In genomic region chr2:114661926-114662670, GRCh38 we compare ENCODE assay signal across 8 cellular contexts.
A peak's percentile ranks its signal among the peaks of the same experiment; 100 is the strongest.
DNase-seq lines count a peak whose midpoint lies in the region; ATAC-seq, FAIRE-seq and TF ChIP-seq lines count a peak whose summit lies in the region.

No MANE protein-coding gene starts in this region.

- WGBS in spleen, 5 donors, result 8 to 26% (median 23%) methylated on average over 54 to 60 of the region's 60 CpGs

- dilution Hi-C loops in keratinocyte (cut with MboI; ENCODE audit: extremely low pct_ligation_motif_present, low sequenced_read_pairs), result no loop called here

- FAIRE-seq in keratinocyte (lab: Jason Lieb, UNC), result no peak

- peak overlapping the region; percentile 49 for H2AFZ ChIP-seq in keratinocyte (ENCODE audit: control insufficient read depth, low read length)

- H3K36me3 ChIP-seq in keratinocyte (ENCODE audit: control insufficient read depth in 2 of 2, extremely low read depth in 1 of 2, insufficient read depth in 2 of 2, low read length in 2 of 2), result no peaks in the 10 kb centered on the region
- H3K36me3 ChIP-seq in spleen, result no peaks in the 10 kb centered on the region

- H3K4me3 ChIP-seq in keratinocyte (ENCODE audit: control insufficient read depth in 2 of 3, extremely low read depth in 1 of 3, insufficient read depth in 2 of 3, low read depth in 1 of 3, low read length in 3 of 3) (peak overlapping the region; percentile 17 to 46 (median 18)), spleen (peak overlapping the region in 7 of 8 donors; percentile 18 to 63 (median 35))

- H3K4me1 ChIP-seq in keratinocyte (ENCODE audit: control insufficient read depth, extremely low read depth, insufficient read depth, low read length), result no peaks in the 10 kb centered on the region
- H3K4me1 ChIP-seq in spleen, result peaks cover 0 to 4% (median 0%) of the 10 kb centered on the region in 6 donors

- H3K9me3 ChIP-seq in keratinocyte (ENCODE audit: control insufficient read depth, low read depth, low read length) (peaks cover 2% of the 10 kb centered on the region), spleen (peaks cover 0 to 5% (median 0%) of the 10 kb centered on the region in 8 donors)

- no peaks in the 10 kb centered on the region for H3K9me1 ChIP-seq in keratinocyte (ENCODE audit: control insufficient read depth, extremely low read depth, insufficient read depth, low read length)

- H4K20me1 ChIP-seq in keratinocyte (ENCODE audit: control insufficient read depth, extremely low read depth, insufficient read depth, low read length), result no peaks in the 10 kb centered on the region

- H3K27me3 ChIP-seq in keratinocyte (ENCODE audit: control insufficient read depth, extremely low read depth, insufficient read depth, low read length), result no peaks in the 10 kb centered on the region
- peaks cover 0 to 26% (median 6%) of the 10 kb centered on the region in 7 donors for H3K27me3 ChIP-seq in spleen (replicated peaks in 1 of 7)

- peak; percentile 3 for DNase-seq in NCI-H1694 (lab: John Stamatoyannopoulos, UW)
- DNase-seq in NCI-H1694 treated with DMSO at 0.1 percent for 48 hours (lab: John Stamatoyannopoulos, UW), result no peak
- peak in 47 of 58 donors; percentile 2 to 59 (median 17) for DNase-seq in anterior cingulate cortex (lab: John Stamatoyannopoulos, UW)
- no peak for DNase-seq in keratinocyte (ENCODE audit: low read depth, low spot score)
- peak; percentile 66 for DNase-seq in spleen
- no peak for DNase-seq in activated gamma-delta T cell (lab: John Stamatoyannopoulos, UW)
- DNase-seq in NCI-H2107 treated with DMSO at 0.1 percent for 48 hours (lab: John Stamatoyannopoulos, UW; ENCODE audit: unreplicated experiment), result no peak

- no peak for TF ChIP-seq POLR2A in spleen (IDR thresholded peaks at IDR 0.05)

- ATAC-seq in HG03439 (IDR thresholded peaks at IDR 0.05; ENCODE audit: unreplicated experiment), result no peak

- TF ChIP-seq CTCF in keratinocyte (optimal IDR thresholded peaks at IDR 0.05 in 1 of 3, IDR thresholded peaks at IDR 0.05 in 1 of 3, conservative IDR thresholded peaks at IDR 0.05 in 1 of 3; ENCODE audit: extremely low read depth in 1 of 3, insufficient read depth in 2 of 3, low read length in 3 of 3) (no peak), spleen (IDR thresholded peaks at IDR 0.05 in 8 of 11, conservative IDR thresholded peaks at IDR 0.05 in 3 of 11) (no peak)

- H3K4me2 ChIP-seq in keratinocyte (ENCODE audit: control insufficient read depth, extremely low read depth, insufficient read depth, low read depth, low read length), result peak overlapping the region; percentile 48

- H3K9ac ChIP-seq in keratinocyte (ENCODE audit: control insufficient read depth, extremely low read depth, insufficient read depth, low read length), result no peak overlapping the region

- H3K27ac ChIP-seq in keratinocyte (ENCODE audit: control insufficient read depth, insufficient read depth, low read length) (no peak overlapping the region), spleen (no peak overlapping the region)

- H3K79me2 ChIP-seq in keratinocyte (ENCODE audit: control insufficient read depth, insufficient read depth, low read length), result no peaks in the 10 kb centered on the region

- intact Hi-C loops in spleen (cut with DNase I; ENCODE audit: low total_unique reads), result no loop called here

Comparison
In these comparisons a context has a peak if more than half of its experiments do, and no peak if none do; other contexts are left out.
1. DNase-seq: peak in NCI-H1694 (single experiment), anterior cingulate cortex (47 of 58) and spleen (single experiment); none in NCI-H1694 treated with DMSO at 0.1 percent for 48 hours (single experiment), keratinocyte (single experiment), activated gamma-delta T cell (single experiment) and NCI-H2107 treated with DMSO at 0.1 percent for 48 hours (single experiment).